Comparison of ENCODE assay signal across 9 cellular contexts in genomic region chr5:177350776-177351391, GRCh38. TPM values are rescaled to one million over a fixed set of nuclear protein-coding genes. Genes with fewer than 3 reads are reported as not detected.
DNase-seq lines count a peak whose midpoint lies in the region; ATAC-seq and TF ChIP-seq lines count a peak whose summit lies in the region.
"Had no signal": no experiment of that assay in that cellular context is flagged by ENCODE, and none has a peak within 500 bp of the region (broad histone marks: within the 10 kb centered on the region; RNA-seq: fewer than 3 reads in every experiment).

No MANE protein-coding gene starts in this region.

- H3K27ac ChIP-seq in SK-N-SH (ENCODE audit: low read depth in 2 of 2, low read length in 1 of 2): peak overlapping the region; percentile 98
- peak overlapping the region; percentile 91 to 97 (median 95) for H3K27ac ChIP-seq in spleen

- TF ChIP-seq CTCF in SK-N-SH (IDR thresholded peaks at IDR 0.05) (no peak), WI38 (IDR thresholded peaks at IDR 0.05; ENCODE audit: low read depth, low read length) (no peak), spleen (IDR thresholded peaks at IDR 0.05 in 8 of 11, conservative IDR thresholded peaks at IDR 0.05 in 3 of 11) (no peak)

- H3K4me3 ChIP-seq in SK-N-SH (ENCODE audit: low read depth in 2 of 2, low read length in 1 of 2) (peak overlapping the region; percentile 96 to 100), WI38 (ENCODE audit: low read depth, low read length) (peak overlapping the region; percentile 100), spleen (peak overlapping the region; percentile 83 to 100 (median 94))

- peak overlapping the region; percentile 97 for H3K9ac ChIP-seq in SK-N-SH

- H3K27me3 ChIP-seq in SK-N-SH (ENCODE audit: insufficient read depth) (no peaks in the 10 kb centered on the region), spleen (replicated peaks in 1 of 7) (no peaks in the 10 kb centered on the region)

- H2AFZ ChIP-seq in SK-N-SH (ENCODE audit: low read depth): peak overlapping the region; percentile 96

- WGBS in SK-N-SH (ENCODE audit: low lambda C conversion rate): 11% methylated on average over 19 of the region's 19 CpGs
- WGBS in spleen, 5 donors: 12 to 17% (median 16%) methylated on average over 19 of the region's 19 CpGs

- TF ChIP-seq RAD21 in SK-N-SH (IDR thresholded peaks at IDR 0.05; ENCODE audit: low read length): no peak

- POLR2A ChIA-PET in SK-N-SH (lab: Yijun Ruan, JAX): interaction anchor here (0.5 to 2.4 kb wide), 5 partner anchors 12 to 704 kb away, joined by 3 to 18 read pairs (median 5); partner anchors contain the start of gene TSPAN17

- H3K4me2 ChIP-seq in SK-N-SH: peak overlapping the region; percentile 92

- TF ChIP-seq POLR2A in spleen (IDR thresholded peaks at IDR 0.05): no peak

- DNase-seq in SK-N-SH: no peak
- peak; percentile 30 for DNase-seq in left ventricle myocardium superior
- no peak for DNase-seq in spleen
- DNase-seq in DMS 273 treated with DMSO at 0.1 percent for 48 hours (lab: John Stamatoyannopoulos, UW): no peak
- DNase-seq in GDM1 (lab: John Stamatoyannopoulos, UW): no peak
- no peak for DNase-seq in head of caudate nucleus

- peaks cover 12% of the 10 kb centered on the region; the same call in 1 of the 2 replicates for H4K20me1 ChIP-seq in SK-N-SH (ENCODE audit: insufficient read depth)

- ATAC-seq in SK-N-SH treated with all-trans-retinoic acid at 6 μM for 48 hours (no peak; the same call in 2 of the 3 replicates), left ventricle myocardium superior (no peak)

- no peaks in the 10 kb centered on the region for H3F3A ChIP-seq in SK-N-SH (replicated peaks; ENCODE audit: insufficient read depth)

- no peaks in the 10 kb centered on the region for H3K9me3 ChIP-seq in SK-N-SH
- H3K9me3 ChIP-seq in spleen: peaks cover 0 to 5% (median 0%) of the 10 kb centered on the region in 8 donors

- H3K9me2 ChIP-seq in SK-N-SH: no peaks in the 10 kb centered on the region

- no peak for TF ChIP-seq EP300 in SK-N-SH (IDR thresholded peaks at IDR 0.05; ENCODE audit: borderline replicate concordance in 1 of 2, low read depth in 1 of 2, low read length in 1 of 2)

- H3K4me1 ChIP-seq in SK-N-SH (ENCODE audit: control insufficient read depth in 1 of 2, insufficient read depth in 2 of 2, low read depth in 1 of 2, low read length in 1 of 2): peaks cover 5 to 23% of the 10 kb centered on the region in 2 experiments; a peak in 3 of 4 replicates
- H3K4me1 ChIP-seq in spleen: peaks cover 33 to 96% (median 62%) of the 10 kb centered on the region in 6 donors

- H3K36me3 ChIP-seq in SK-N-SH (replicated peaks in 1 of 2; ENCODE audit: control insufficient read depth in 1 of 2, insufficient read depth in 2 of 2, low read length in 1 of 2): peaks cover 16 to 23% of the 10 kb centered on the region in 2 experiments
- H3K36me3 ChIP-seq in spleen: peaks cover 0 to 45% (median 23%) of the 10 kb centered on the region in 6 donors

- H3K79me2 ChIP-seq in SK-N-SH (ENCODE audit: insufficient read depth): peaks cover 56% of the 10 kb centered on the region

- intact Hi-C loops in left ventricle myocardium superior (cut with micrococcal nuclease) (no loop called here), spleen (cut with DNase I; ENCODE audit: low total_unique reads) (no loop called here), head of caudate nucleus (cut with DNase I) (no loop called here)

- CTCF ChIA-PET in SK-N-SH (lab: Yijun Ruan, JAX): interaction anchor here (0.6 to 3.0 kb wide), 9 partner anchors 10 to 1458 kb away, joined by 3 to 10 read pairs (median 5); no protein-coding TSS in a partner anchor

TF ChIP-seq in SK-N-SH, 30 proteins besides CTCF, POLR2A, EP300 and RAD21:
- no peak for TF ChIP-seq RFX5 (IDR thresholded peaks at IDR 0.05; ENCODE audit: low read length)
TF ChIP-seq in SK-N-SH: peak in this region for 0.

TF ChIP-seq in SK-N-SH treated with all-trans-retinoic acid at 6 μM for 48 hours, 23 proteins besides CTCF, POLR2A, EP300 and RAD21:
- TF ChIP-seq ZFP3 (CRISPR knock-in tag; IDR thresholded peaks at IDR 0.05): no peak
- TF ChIP-seq SNAI2 (CRISPR knock-in tag; IDR thresholded peaks at IDR 0.05): no peak
- TF ChIP-seq ZFP30 (CRISPR knock-in tag; IDR thresholded peaks at IDR 0.05): no peak
- TF ChIP-seq PATZ1 (CRISPR knock-in tag; IDR thresholded peaks at IDR 0.05; ENCODE audit: borderline replicate concordance): no peak
TF ChIP-seq in SK-N-SH treated with all-trans-retinoic acid at 6 μM for 48 hours: peak in this region for 0.

RNA-seq across cellular contexts. Expression of gene LMAN2, which starts 0.6 kb away (rescaled TPM):
- polyA plus RNA-seq in SK-N-SH (2012; rRNA removed) (380 and 500 TPM in 2 replicates), spleen (10 to 100 TPM; 50.1 to 96.6 (median 72.5) TPM)
- 314 and 316 TPM in 2 replicates for polyA plus RNA-seq in SK-N-SH (2012; cell fraction: cytosol; rRNA removed)
- polyA plus RNA-seq in SK-N-SH (2012; cell fraction: nucleus; rRNA removed): 380 and 476 TPM in 2 replicates
- total RNA-seq in left ventricle myocardium superior (61.2 TPM), spleen (100 to 1,000 TPM in 4 of 7 donors, 10 to 100 TPM in 3; 92.4 to 211 (median 109) TPM)

RNA-seq across cellular contexts. Expression of gene RGS14, which starts 6.8 kb away (rescaled TPM):
- polyA plus RNA-seq in SK-N-SH (2012; rRNA removed) (26.5 and 27.6 TPM in 2 replicates), spleen (10 to 100 TPM; 45.3 to 95.9 (median 61.6) TPM)
- 11.1 and 16.3 TPM in 2 replicates for polyA plus RNA-seq in SK-N-SH (2012; cell fraction: cytosol; rRNA removed)
- 31.0 and 67.8 TPM in 2 replicates for polyA plus RNA-seq in SK-N-SH (2012; cell fraction: nucleus; rRNA removed)
- total RNA-seq in left ventricle myocardium superior (2.0 TPM), spleen (100 to 1,000 TPM in 1 of 7 donors, 10 to 100 TPM in 6; 61.5 to 111 (median 77.1) TPM)

RNA-seq across cellular contexts. Expression of gene SLC34A1, which starts 33.4 kb away (rescaled TPM):
- polyA plus RNA-seq in SK-N-SH (2012; rRNA removed) (0.03 TPM in 1 of 2 replicates, not detected in the other), spleen (under 1 TPM in 2 of 3 donors, not detected in 1; 0.02 to 0.06 TPM)
- not detected in 2 replicates for polyA plus RNA-seq in SK-N-SH (2012; cell fraction: cytosol; rRNA removed)
- polyA plus RNA-seq in SK-N-SH (2012; cell fraction: nucleus; rRNA removed): not detected in 2 replicates
- total RNA-seq in left ventricle myocardium superior (not detected), spleen (under 1 TPM in 5 of 7 donors, not detected in 2; 0.13 to 0.77 (median 0.19) TPM)
- total RNA-seq: Daoy had no signal

RNA-seq across cellular contexts. Expression of gene MXD3, which starts 39.2 kb away (rescaled TPM):
- polyA plus RNA-seq in SK-N-SH (2012; rRNA removed) (22.6 and 23.1 TPM in 2 replicates), spleen (10 to 100 TPM; 25.9 to 32.5 (median 26.2) TPM)
- 5.8 and 10.4 TPM in 2 replicates for polyA plus RNA-seq in SK-N-SH (2012; cell fraction: cytosol; rRNA removed)
- polyA plus RNA-seq in SK-N-SH (2012; cell fraction: nucleus; rRNA removed): 81.3 and 94.3 TPM in 2 replicates
- total RNA-seq in left ventricle myocardium superior (1.7 TPM), spleen (10 to 100 TPM; 19.3 to 80.7 (median 26.7) TPM)

RNA-seq across cellular contexts. Expression of gene PRELID1, which starts 47.3 kb away (rescaled TPM):
- 344 TPM in 2 replicates for polyA plus RNA-seq in SK-N-SH (2012; rRNA removed)
- 275 and 308 TPM in 2 replicates for polyA plus RNA-seq in SK-N-SH (2012; cell fraction: cytosol; rRNA removed)
- 121 and 150 TPM in 2 replicates for polyA plus RNA-seq in SK-N-SH (2012; cell fraction: nucleus; rRNA removed)
- total RNA-seq in left ventricle myocardium superior: 35.2 TPM
- 100 to 1,000 TPM in 5 of 7 donors, 10 to 100 TPM in 2; 74.5 to 173 (median 106) TPM for total RNA-seq in spleen
- polyA plus RNA-seq in spleen: 100 to 1,000 TPM; 131 to 174 (median 154) TPM

Comparison
In these comparisons a context has a peak if more than half of its experiments do, and no peak if none do; other contexts are left out.
1. RNA of gene RGS14, which starts 6.8 kb away (total RNA-seq): 61.5 to 111 TPM in spleen; 2.0 TPM in left ventricle myocardium superior (single experiment); every median in the first group is over 10 times any median in the second.
2. Peak in every context shown above with its lines, with median percentiles within 50 percentile points of each other: H3K4me3 ChIP-seq.